In genomic region chr1:85201340-85202091, GRCh38 we compare ENCODE assay signal across 1 cellular context.
A peak's percentile ranks its signal among the peaks of the same experiment; 100 is the strongest.
TF ChIP-seq lines count a peak whose summit lies in the region.

No MANE protein-coding gene starts in this region.

TF ChIP-seq in HEK293, 187 proteins besides CTCF, POLR2A, EP300 and RAD21 (continued from another document and continues in another):
- TF ChIP-seq IKZF3 (tag by site-specific recombination; IDR thresholded peaks at IDR 0.05) (peak; percentile 57), EGR2 (tag by site-specific recombination; IDR thresholded peaks at IDR 0.05; ENCODE audit: low read depth) (peak; percentile 96), ZBTB26 (tag by site-specific recombination; optimal IDR thresholded peaks at IDR 0.05) (peak; percentile 89), ZNF302 (tag by site-specific recombination; IDR thresholded peaks at IDR 0.05; ENCODE audit: low read depth) (no peak), SP7 (tag by site-specific recombination; IDR thresholded peaks at IDR 0.05) (peak; percentile 63; the same call in 1 of the 2 replicates), ZNF660 (tag by site-specific recombination; IDR thresholded peaks at IDR 0.05) (peak; percentile 61), KLF7 (tag by site-specific recombination; IDR thresholded peaks at IDR 0.05; ENCODE audit: borderline replicate concordance) (no peak), ZNF837 (tag by site-specific recombination; IDR thresholded peaks at IDR 0.05) (peak; percentile 85), ZEB2 (tag by site-specific recombination; IDR thresholded peaks at IDR 0.05) (peak; percentile 88), ZBTB21 (tag by site-specific recombination; IDR thresholded peaks at IDR 0.05) (peak; percentile 35; the same call in 1 of the 2 replicates), ZNF513 (tag by site-specific recombination; IDR thresholded peaks at IDR 0.05) (peak; percentile 4; the same call in 1 of the 2 replicates), ZBTB17 (tag by site-specific recombination; IDR thresholded peaks at IDR 0.05) (0 out of 2 replicates have a peak, but pooled peaks have one; percentile 28), ZNF610 (tag by site-specific recombination; IDR thresholded peaks at IDR 0.05; ENCODE audit: borderline replicate concordance) (peak; percentile 88), ZSCAN18 (tag by site-specific recombination; IDR thresholded peaks at IDR 0.05) (peak; percentile 58; the same call in 1 of the 2 replicates), ZNF704 (tag by site-specific recombination; IDR thresholded peaks at IDR 0.05) (0 out of 2 replicates have a peak, but pooled peaks have one; percentile 63), OSR2 (tag by site-specific recombination; IDR thresholded peaks at IDR 0.05) (peak; percentile 12; the same call in 1 of the 2 replicates), ZFP37 (tag by site-specific recombination; IDR thresholded peaks at IDR 0.05) (0 out of 2 replicates have a peak, but pooled peaks have one; percentile 10), GLIS1 (tag by site-specific recombination; IDR thresholded peaks at IDR 0.05) (peak; percentile 76), ZBTB8A (tag by site-specific recombination; IDR thresholded peaks at IDR 0.05) (peak; percentile 95), AEBP2 (tag by site-specific recombination; IDR thresholded peaks at IDR 0.05; ENCODE audit: borderline replicate concordance) (no peak), INSM2 (tag by site-specific recombination; IDR thresholded peaks at IDR 0.05) (0 out of 2 replicates have a peak, but pooled peaks have one; percentile 19), ZNF777 (tag by site-specific recombination; IDR thresholded peaks at IDR 0.05; ENCODE audit: borderline replicate concordance) (peak; percentile 58; the same call in 1 of the 2 replicates), BCL11B (tag by site-specific recombination; IDR thresholded peaks at IDR 0.05; ENCODE audit: low read depth) (peak; percentile 11; the same call in 1 of the 2 replicates), ZBTB20 (tag by site-specific recombination; IDR thresholded peaks at IDR 0.05) (peak; percentile 86), ZBTB6 (tag by site-specific recombination; IDR thresholded peaks at IDR 0.05) (peak; percentile 4; the same call in 1 of the 2 replicates), ZNF146 (tag by site-specific recombination; IDR thresholded peaks at IDR 0.05) (0 out of 2 replicates have a peak, but pooled peaks have one; percentile 26), BCL11A (tag by site-specific recombination; IDR thresholded peaks at IDR 0.05; ENCODE audit: low read depth) (no peak), REST (tag by site-specific recombination; IDR thresholded peaks at IDR 0.05) (peak; percentile 62), ZNF391 (tag by site-specific recombination; IDR thresholded peaks at IDR 0.05; ENCODE audit: borderline replicate concordance, low read depth) (peak; percentile 20; the same call in 1 of the 2 replicates), KLF1 (tag by site-specific recombination; IDR thresholded peaks at IDR 0.05) (peak; percentile 37; the same call in 1 of the 2 replicates), SP2 (tag by site-specific recombination; IDR thresholded peaks at IDR 0.05) (peak; percentile 54), ZNF639 (tag by site-specific recombination; IDR thresholded peaks at IDR 0.05) (no peak; the same call in 1 of the 2 replicates), PRDM1 (tag by site-specific recombination; IDR thresholded peaks at IDR 0.05) (peak; percentile 97), ZNF398 (tag by site-specific recombination; IDR thresholded peaks at IDR 0.05) (peak; percentile 94), GLIS2 (tag by site-specific recombination; IDR thresholded peaks at IDR 0.05) (peak; percentile 91), PRDM10 (tag by site-specific recombination; IDR thresholded peaks at IDR 0.05) (peak; percentile 69)
